8 cellular contexts compared by ENCODE assay signal in the genomic region with DNA sequence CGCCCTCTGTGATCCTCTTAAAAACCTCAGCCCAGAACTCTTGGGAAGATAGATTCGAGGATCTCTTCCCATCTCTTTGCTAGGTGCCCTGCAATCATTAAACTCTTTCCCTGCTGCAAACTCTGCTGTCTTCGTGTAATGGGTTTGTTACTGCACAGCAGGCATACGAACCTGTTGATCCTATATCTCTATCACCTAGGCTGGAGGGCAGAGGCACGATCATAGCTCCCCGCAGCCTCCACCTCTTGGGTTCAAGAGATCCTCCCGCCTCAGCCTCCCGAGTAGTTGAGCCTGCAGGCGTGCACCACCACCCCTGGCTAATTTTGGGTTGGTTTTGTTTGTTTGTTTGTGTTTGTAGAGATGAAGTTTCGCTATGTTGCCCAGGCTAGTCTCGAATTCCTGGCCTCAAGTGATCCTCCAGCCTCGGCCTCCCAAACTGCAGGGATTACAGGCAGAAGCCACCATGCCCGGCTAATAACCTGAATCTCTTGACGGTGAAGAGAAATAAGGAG. TPM values are rescaled to one million over a fixed set of nuclear protein-coding genes. Genes with fewer than 3 reads are reported as not detected.
DNase-seq lines count a peak whose midpoint lies in the region; TF ChIP-seq lines count a peak whose summit lies in the region.

No MANE protein-coding gene starts in this region.

- H3K36me3 ChIP-seq in BE2C: no peaks in the 10 kb centered on the region

- intact Hi-C loops in dorsolateral prefrontal cortex (cut with DNase I): loop anchor here in 1 of 2 donors (5.0 kb wide), 1 partner anchor 366 kb away; no protein-coding TSS in a partner anchor

- H3K9me3 Mint-ChIP-seq in nephron: no peaks in the 10 kb centered on the region

- H3K9me3 ChIP-seq in BE2C: no peaks in the 10 kb centered on the region

- DNase-seq in BE2C (no peak), LNCaP clone FGC (ENCODE audit: low read depth) (no peak), dorsolateral prefrontal cortex (no peak), ecto neural progenitor cell (ENCODE audit: low spot score) (no peak), COLO668 (lab: John Stamatoyannopoulos, UW; ENCODE audit: unreplicated experiment) (no peak), DMS153 treated with DMSO at 0.1 percent for 48 hours (lab: John Stamatoyannopoulos, UW; ENCODE audit: unreplicated experiment) (no peak), pons (ENCODE audit: low spot score) (no peak)

- H3K27ac ChIP-seq in dorsolateral prefrontal cortex: peak overlapping the region in 57 of 59 donors; percentile 26 to 94 (median 82)

- H3K36me3 Mint-ChIP-seq in nephron (ENCODE audit: low read depth): peaks cover 16% of the 10 kb centered on the region

- H3K27ac Mint-ChIP-seq in nephron: peak overlapping the region; percentile 85 to 97 (median 91)

- H3K4me1 Mint-ChIP-seq in nephron: peaks cover 24% of the 10 kb centered on the region

- peak overlapping the region; percentile 68 for H3K4me3 ChIP-seq in BE2C (ENCODE audit: low read depth, low read length)
- H3K4me3 ChIP-seq in LNCaP clone FGC (ENCODE audit: low read depth, low read length): peak overlapping the region; percentile 67
- H3K4me3 ChIP-seq in dorsolateral prefrontal cortex: peak overlapping the region; percentile 60 to 97 (median 86)

- H3K4me1 ChIP-seq in BE2C: no peaks in the 10 kb centered on the region

- TF ChIP-seq CTCF in BE2C (IDR thresholded peaks at IDR 0.05; ENCODE audit: low read depth, low read length) (no peak), LNCaP clone FGC (IDR thresholded peaks at IDR 0.05; ENCODE audit: control insufficient read depth, extremely low read depth, insufficient read depth) (no peak), dorsolateral prefrontal cortex (IDR thresholded peaks at IDR 0.05 in 54 of 56, conservative IDR thresholded peaks at IDR 0.05 in 2 of 56; ENCODE audit: low read depth in 1 of 56, partially characterized antibody in 56 of 56) (no peak), nephron (IDR thresholded peaks at IDR 0.05; ENCODE audit: unreplicated experiment in 3 of 3) (no peak)

- H3K27me3 ChIP-seq in BE2C: no peaks in the 10 kb centered on the region
- H3K27me3 ChIP-seq in dorsolateral prefrontal cortex: no peaks in the 10 kb centered on the region

- H3K4me3 Mint-ChIP-seq in nephron: peak overlapping the region; percentile 87 to 96 (median 92)

- H3K27me3 Mint-ChIP-seq in nephron (ENCODE audit: low read depth): no peaks in the 10 kb centered on the region

RNA-seq across cellular contexts. Expression of gene BBS5, which starts 0.5 kb away (rescaled TPM):
- 2.8 TPM for polyA plus RNA-seq in BE2C (2012; ENCODE audit: insufficient read depth, insufficient read length, low read depth)
- 10 to 100 TPM; 13.8 to 28.0 (median 21.3) TPM for total RNA-seq in dorsolateral prefrontal cortex

RNA-seq across cellular contexts. Expression of gene KLHL41, which starts 30.7 kb away (rescaled TPM):
- not detected for polyA plus RNA-seq in BE2C (2012; ENCODE audit: insufficient read depth, insufficient read length, low read depth)
- 1 to 10 TPM; 1.3 to 7.1 (median 2.8) TPM for total RNA-seq in dorsolateral prefrontal cortex
